Comparison of ENCODE assay signal across 13 cellular contexts in genomic region chr1:156155760-156156495, GRCh38. TPM values are rescaled to one million over a fixed set of nuclear protein-coding genes. Genes with fewer than 3 reads are reported as not detected.
A peak's percentile ranks its signal among the peaks of the same experiment; 100 is the strongest.
DNase-seq lines count a peak whose midpoint lies in the region; ATAC-seq and TF ChIP-seq lines count a peak whose summit lies in the region.
"Had no signal": no experiment of that assay in that cellular context is flagged by ENCODE, and none has a peak within 500 bp of the region (broad histone marks: within the 10 kb centered on the region; RNA-seq: fewer than 3 reads in every experiment).

No MANE protein-coding gene starts in this region.

- no peak for DNase-seq in activated T-cell treated with anti-CD3 and anti-CD28 coated beads, Interleukin-2, amount 50 U/mL, for 72 hours
- DNase-seq in activated T-cell treated with anti-CD3 and anti-CD28 coated beads for 4 hours: no peak
- DNase-seq in MM.1S: peak; percentile 65
- no peak for DNase-seq in activated naive CD8-positive, alpha-beta T cell treated with anti-CD3 and anti-CD28 coated beads, Interleukin-2, amount 10 ng/mL, durations not matched to agents 7 days and 5 days
- no peak for DNase-seq in stimulated activated effector memory CD8-positive, alpha-beta T cell treated with anti-CD3 and anti-CD28 coated beads, Interleukin-12 subunit alpha, Interleukin-12 subunit beta, amount 100 ng/mL, for 72 hours (ENCODE audit: low spot score in 2 of 2)
- no peak for DNase-seq in NCI-H345 (lab: John Stamatoyannopoulos, UW)
- no peak for DNase-seq in caudate nucleus (lab: John Stamatoyannopoulos, UW)
- DNase-seq: brain microvascular endothelial cell; DND-41; NCI-H1436; NCI-H510A treated with DMSO at 0.1 percent for 48 hours; stimulated activated CD4-positive, alpha-beta T cell treated with anti-CD3 and anti-CD28 coated beads, Interleukin-2, amount 100 ng/mL, for 24 hours had no signal

- H3K36me3 Mint-ChIP-seq in activated T-cell treated with anti-CD3 and anti-CD28 coated beads, Interleukin-2, amount 50 U/mL, for 72 hours (ENCODE audit: insufficient read depth in 2 of 2): peaks cover 6 to 36% of the 10 kb centered on the region in 2 donors
- peaks cover 6% of the 10 kb centered on the region for H3K36me3 Mint-ChIP-seq in activated naive CD8-positive, alpha-beta T cell treated with anti-CD3 and anti-CD28 coated beads, Interleukin-2, amount 10 ng/mL, durations not matched to agents 7 days and 5 days
- H3K36me3 Mint-ChIP-seq in stimulated activated effector memory CD8-positive, alpha-beta T cell treated with anti-CD3 and anti-CD28 coated beads, Interleukin-12 subunit alpha, Interleukin-12 subunit beta, amount 100 ng/mL, for 72 hours: peaks cover 50% of the 10 kb centered on the region

- no peaks in the 10 kb centered on the region for H3K9me2 ChIP-seq in MM.1S (replicated peaks; ENCODE audit: insufficient read depth, low read length)

- H3K27me3 ChIP-seq in MM.1S (replicated peaks; ENCODE audit: insufficient read depth, low read length): no peaks in the 10 kb centered on the region
- H3K27me3 ChIP-seq: brain microvascular endothelial cell had no signal

- H2AFZ ChIP-seq in MM.1S (ENCODE audit: low read length): no peak overlapping the region

- H4K20me1 ChIP-seq in MM.1S (ENCODE audit: insufficient read depth, low read length): no peaks in the 10 kb centered on the region

- H3K36me3 ChIP-seq in MM.1S (replicated peaks; ENCODE audit: insufficient read depth, low read length): peaks cover 23% of the 10 kb centered on the region
- H3K36me3 ChIP-seq: brain microvascular endothelial cell had no signal

- H3K27ac ChIP-seq in MM.1S (ENCODE audit: low read length) (peak overlapping the region; percentile 91), caudate nucleus (ENCODE audit: low read depth, low read length) (no peak overlapping the region)
- H3K27ac ChIP-seq: brain microvascular endothelial cell had no signal

- peaks cover 92% of the 10 kb centered on the region for H3F3A ChIP-seq in MM.1S (ENCODE audit: insufficient read depth, low read length)

- peak overlapping the region; percentile 99 for H3K4me2 ChIP-seq in MM.1S (ENCODE audit: low read depth, low read length)

- H3K4me3 Mint-ChIP-seq in activated T-cell treated with anti-CD3 and anti-CD28 coated beads, Interleukin-2, amount 50 U/mL, for 72 hours: peak overlapping the region; percentile 82 to 97
- peak overlapping the region; percentile 88 for H3K4me3 Mint-ChIP-seq in activated naive CD8-positive, alpha-beta T cell treated with anti-CD3 and anti-CD28 coated beads, Interleukin-2, amount 10 ng/mL, durations not matched to agents 7 days and 5 days
- peak overlapping the region; percentile 79 for H3K4me3 Mint-ChIP-seq in stimulated activated effector memory CD8-positive, alpha-beta T cell treated with anti-CD3 and anti-CD28 coated beads, Interleukin-12 subunit alpha, Interleukin-12 subunit beta, amount 100 ng/mL, for 72 hours

- H3K27ac Mint-ChIP-seq in activated T-cell treated with anti-CD3 and anti-CD28 coated beads, Interleukin-2, amount 50 U/mL, for 72 hours: peak overlapping the region; percentile 31
- H3K27ac Mint-ChIP-seq in activated naive CD8-positive, alpha-beta T cell treated with anti-CD3 and anti-CD28 coated beads, Interleukin-2, amount 10 ng/mL, durations not matched to agents 7 days and 5 days: peak overlapping the region; percentile 75
- peak overlapping the region; percentile 86 for H3K27ac Mint-ChIP-seq in stimulated activated effector memory CD8-positive, alpha-beta T cell treated with anti-CD3 and anti-CD28 coated beads, Interleukin-12 subunit alpha, Interleukin-12 subunit beta, amount 100 ng/mL, for 72 hours

- H3K4me3 ChIP-seq in MM.1S (ENCODE audit: low read length): peak overlapping the region; percentile 86

- POLR2A ChIA-PET in activated naive CD8-positive, alpha-beta T cell treated with anti-CD3 and anti-CD28 coated beads, Interleukin-2, amount 10 ng/mL, durations not matched to agents 7 days and 5 days (lab: Charles Lee): interaction anchor here (0.6 to 1.4 kb wide), 3 partner anchors 8 to 96 kb away, joined by 3 to 5 read pairs (median 4); partner anchors contain the start of gene SLC25A44

- no peak for ATAC-seq in activated T-cell treated with anti-CD3 and anti-CD28 coated beads, Interleukin-2, amount 50 U/mL, for 72 hours (replicated peaks in 1 of 2)
- no peak for ATAC-seq in activated naive CD8-positive, alpha-beta T cell treated with anti-CD3 and anti-CD28 coated beads, Interleukin-2, amount 10 ng/mL, durations not matched to agents 7 days and 5 days (ENCODE audit: low read depth)
- no peak for ATAC-seq in stimulated activated effector memory CD8-positive, alpha-beta T cell treated with anti-CD3 and anti-CD28 coated beads, Interleukin-12 subunit alpha, Interleukin-12 subunit beta, amount 100 ng/mL, for 72 hours
- ATAC-seq in HG03175 (IDR thresholded peaks at IDR 0.05; ENCODE audit: unreplicated experiment): no peak

- peaks cover 98% of the 10 kb centered on the region for H3K4me1 Mint-ChIP-seq in activated T-cell treated with anti-CD3 and anti-CD28 coated beads, Interleukin-2, amount 50 U/mL, for 72 hours (ENCODE audit: low read depth)
- H3K4me1 Mint-ChIP-seq in activated naive CD8-positive, alpha-beta T cell treated with anti-CD3 and anti-CD28 coated beads, Interleukin-2, amount 10 ng/mL, durations not matched to agents 7 days and 5 days: peaks cover 51% of the 10 kb centered on the region
- H3K4me1 Mint-ChIP-seq in stimulated activated effector memory CD8-positive, alpha-beta T cell treated with anti-CD3 and anti-CD28 coated beads, Interleukin-12 subunit alpha, Interleukin-12 subunit beta, amount 100 ng/mL, for 72 hours: peaks cover 93% of the 10 kb centered on the region

- H3K27me3 Mint-ChIP-seq in activated T-cell treated with anti-CD3 and anti-CD28 coated beads, Interleukin-2, amount 50 U/mL, for 72 hours (ENCODE audit: low read depth): no peaks in the 10 kb centered on the region
- no peaks in the 10 kb centered on the region for H3K27me3 Mint-ChIP-seq in activated naive CD8-positive, alpha-beta T cell treated with anti-CD3 and anti-CD28 coated beads, Interleukin-2, amount 10 ng/mL, durations not matched to agents 7 days and 5 days

- H3K9me3 ChIP-seq in MM.1S (replicated peaks; ENCODE audit: insufficient read depth, low read length): no peaks in the 10 kb centered on the region

- no peak for TF ChIP-seq CTCF in MM.1S (IDR thresholded peaks at IDR 0.05; ENCODE audit: low read length)

- peaks cover 63% of the 10 kb centered on the region for H3K4me1 ChIP-seq in MM.1S (ENCODE audit: low read length)

- no peaks in the 10 kb centered on the region for H3K9me3 Mint-ChIP-seq in activated T-cell treated with anti-CD3 and anti-CD28 coated beads, Interleukin-2, amount 50 U/mL, for 72 hours
- no peaks in the 10 kb centered on the region for H3K9me3 Mint-ChIP-seq in activated naive CD8-positive, alpha-beta T cell treated with anti-CD3 and anti-CD28 coated beads, Interleukin-2, amount 10 ng/mL, durations not matched to agents 7 days and 5 days
- H3K9me3 Mint-ChIP-seq in stimulated activated effector memory CD8-positive, alpha-beta T cell treated with anti-CD3 and anti-CD28 coated beads, Interleukin-12 subunit alpha, Interleukin-12 subunit beta, amount 100 ng/mL, for 72 hours: no peaks in the 10 kb centered on the region

- H3K79me2 ChIP-seq in MM.1S (ENCODE audit: low read length): peaks cover 85% of the 10 kb centered on the region

- peak overlapping the region; percentile 90 for H3K9ac ChIP-seq in MM.1S (ENCODE audit: low read length)

RNA-seq across cellular contexts. Expression of gene SEMA4A, which starts 2.5 kb away (rescaled TPM):
- 10 to 100 TPM; 63.7 to 80.3 TPM for total RNA-seq in activated T-cell treated with anti-CD3 and anti-CD28 coated beads, Interleukin-2, amount 50 U/mL, for 72 hours
- total RNA-seq in activated naive CD8-positive, alpha-beta T cell treated with anti-CD3 and anti-CD28 coated beads, Interleukin-2, amount 10 ng/mL, durations not matched to agents 7 days and 5 days: 10 to 100 TPM in 1 of 2 experiments, 1 to 10 TPM in 1; 9.8 to 10.2 TPM

RNA-seq across cellular contexts. Expression of gene SLC25A44, which starts 38.0 kb away (rescaled TPM):
- total RNA-seq in activated T-cell treated with anti-CD3 and anti-CD28 coated beads, Interleukin-2, amount 50 U/mL, for 72 hours: 10 to 100 TPM; 52.3 to 71.0 TPM
- 10 to 100 TPM; 30.9 to 35.3 TPM for total RNA-seq in activated naive CD8-positive, alpha-beta T cell treated with anti-CD3 and anti-CD28 coated beads, Interleukin-2, amount 10 ng/mL, durations not matched to agents 7 days and 5 days

RNA-seq across cellular contexts. Expression of gene LMNA, which starts 41.4 kb away (rescaled TPM):
- total RNA-seq in activated T-cell treated with anti-CD3 and anti-CD28 coated beads, Interleukin-2, amount 50 U/mL, for 72 hours: 100 to 1,000 TPM; 125 to 159 TPM
- total RNA-seq in activated naive CD8-positive, alpha-beta T cell treated with anti-CD3 and anti-CD28 coated beads, Interleukin-2, amount 10 ng/mL, durations not matched to agents 7 days and 5 days: 10 to 100 TPM; 11.7 to 13.0 TPM

RNA-seq across cellular contexts. Expression of gene PMF1, which starts 56.9 kb away (rescaled TPM):
- total RNA-seq in activated T-cell treated with anti-CD3 and anti-CD28 coated beads, Interleukin-2, amount 50 U/mL, for 72 hours: 100 to 1,000 TPM; 122 to 127 TPM
- 10 to 100 TPM; 66.2 to 71.2 TPM for total RNA-seq in activated naive CD8-positive, alpha-beta T cell treated with anti-CD3 and anti-CD28 coated beads, Interleukin-2, amount 10 ng/mL, durations not matched to agents 7 days and 5 days

Comparison
In these comparisons a context has a peak if more than half of its experiments do, and no peak if none do; other contexts are left out.
1. H3K27ac Mint-ChIP-seq: peak in every context shown above with its lines; median percentile 86 in stimulated activated effector memory CD8-positive, alpha-beta T cell treated with anti-CD3 and anti-CD28 coated beads, Interleukin-12 subunit alpha, Interleukin-12 subunit beta, amount 100 ng/mL, for 72 hours; 75 in activated naive CD8-positive, alpha-beta T cell treated with anti-CD3 and anti-CD28 coated beads, Interleukin-2, amount 10 ng/mL, durations not matched to agents 7 days and 5 days; 31 in activated T-cell treated with anti-CD3 and anti-CD28 coated beads, Interleukin-2, amount 50 U/mL, for 72 hours.
2. RNA of gene SEMA4A, which starts 2.5 kb away (total RNA-seq): 63.7 to 80.3 TPM in activated T-cell treated with anti-CD3 and anti-CD28 coated beads, Interleukin-2, amount 50 U/mL, for 72 hours; 9.8 to 10.2 TPM in activated naive CD8-positive, alpha-beta T cell treated with anti-CD3 and anti-CD28 coated beads, Interleukin-2, amount 10 ng/mL, durations not matched to agents 7 days and 5 days; every median in the first group is over 4 times any median in the second.
3. RNA of gene LMNA, which starts 41.4 kb away (total RNA-seq): 125 to 159 TPM in activated T-cell treated with anti-CD3 and anti-CD28 coated beads, Interleukin-2, amount 50 U/mL, for 72 hours; 11.7 to 13.0 TPM in activated naive CD8-positive, alpha-beta T cell treated with anti-CD3 and anti-CD28 coated beads, Interleukin-2, amount 10 ng/mL, durations not matched to agents 7 days and 5 days; every median in the first group is over 4 times any median in the second.
4. Peak in every context shown above with its lines, with median percentiles within 50 percentile points of each other: H3K4me3 Mint-ChIP-seq.